In genomic region chr1:161838362-161838761, GRCh38 we compare ENCODE assay signal across 18 cellular contexts.
DNase-seq lines count a peak whose midpoint lies in the region; ATAC-seq, FAIRE-seq and TF ChIP-seq lines count a peak whose summit lies in the region.
"Had no signal": no experiment of that assay in that cellular context is flagged by ENCODE, and none has a peak within 500 bp of the region (broad histone marks: within the 10 kb centered on the region; RNA-seq: fewer than 3 reads in every experiment).

No MANE protein-coding gene starts in this region.

- in situ Hi-C loops in HAP-1 (cut with MboI; ENCODE audit: low sequenced_read_pairs): no loop called here

- DNase-seq in astrocyte of the hippocampus (ENCODE audit: low read depth, low spot score) (peak; percentile 24), midbrain (lab: John Stamatoyannopoulos, UW) (peak; percentile 46), testis (peak; percentile 35), HAP-1 (ENCODE audit: low spot score in 2 of 2) (no peak), H54 (ENCODE audit: insufficient read length, low spot score) (no peak)
- DNase-seq: BE2C; CD4-positive, alpha-beta T cell; EL; HCEC 1CT; KBM-7; NCI-H1694; NCI-H2107; NCI-H2227 treated with DMSO at 0.1 percent for 48 hours; NCI-H524; SK-N-SH had no signal

- ATAC-seq in gastroesophageal sphincter: peak; percentile 53
- ATAC-seq in HG02588 (IDR thresholded peaks at IDR 0.05; ENCODE audit: unreplicated experiment): no peak

- no peak for FAIRE-seq in H54 (lab: Jason Lieb, UNC)
- FAIRE-seq: GM19239 had no signal

- H3K36me3 ChIP-seq in gastroesophageal sphincter: peaks cover 0 to 12% of the 10 kb centered on the region in 2 donors
- no peaks in the 10 kb centered on the region for H3K36me3 ChIP-seq in testis (ENCODE audit: low read depth, missing control alignments)
- H3K36me3 ChIP-seq in HAP-1 (replicated peaks): no peaks in the 10 kb centered on the region; the same call in 1 of the 2 replicates
- H3K36me3 ChIP-seq: BE2C had no signal

- H3K9me3 ChIP-seq in gastroesophageal sphincter: no peaks in the 10 kb centered on the region
- H3K9me3 ChIP-seq in testis: no peaks in the 10 kb centered on the region
- H3K9me3 ChIP-seq in HAP-1: no peaks in the 10 kb centered on the region
- H3K9me3 ChIP-seq: BE2C, SK-N-SH had no signal

- H3K27me3 ChIP-seq in gastroesophageal sphincter (no peaks in the 10 kb centered on the region), testis (no peaks in the 10 kb centered on the region), HAP-1 (ENCODE audit: low read depth) (no peaks in the 10 kb centered on the region)
- H3K27me3 ChIP-seq: BE2C had no signal

- no peak for TF ChIP-seq POLR2A in gastroesophageal sphincter (IDR thresholded peaks at IDR 0.05)
- no peak for TF ChIP-seq POLR2A in testis (IDR thresholded peaks at IDR 0.05)
- TF ChIP-seq POLR2A in H54 (IDR thresholded peaks at IDR 0.05; ENCODE audit: low read depth, low read length): no peak

- H3K4me3 ChIP-seq in gastroesophageal sphincter (no peak overlapping the region), testis (no peak overlapping the region), HAP-1 (no peak overlapping the region)

- H3K4me1 ChIP-seq in gastroesophageal sphincter (peaks cover 0 to 12% (median 0%) of the 10 kb centered on the region in 3 donors), testis (peaks cover 14% of the 10 kb centered on the region), HAP-1 (no peaks in the 10 kb centered on the region)
- H3K4me1 ChIP-seq: BE2C had no signal

- TF ChIP-seq CTCF in gastroesophageal sphincter (IDR thresholded peaks at IDR 0.05): no peak
- no peak for TF ChIP-seq CTCF in testis (IDR thresholded peaks at IDR 0.05)

- 83 to 84% methylated on average over 2 to 3 of the region's 3 CpGs for WGBS in gastroesophageal sphincter (ENCODE audit: low coverage in 1 of 2), 2 donors
- WGBS in testis, 2 donors: 41 to 46% methylated on average over 3 of the region's 3 CpGs

- intact Hi-C loops in testis (cut with DNase I; ENCODE audit: low total_unique reads): no loop called here

- TF ChIP-seq EP300 in gastroesophageal sphincter (IDR thresholded peaks at IDR 0.05): no peak

- H3K27ac ChIP-seq in gastroesophageal sphincter (peak overlapping the region in 2 of 4 donors; percentile 19 to 32), testis (peak overlapping the region in 1 of 2 donors; percentile 65)

Comparison
In these comparisons a context has a peak if more than half of its experiments do, and no peak if none do; other contexts are left out.
1. DNase-seq: peak in astrocyte of the hippocampus (single experiment), midbrain (single experiment) and testis (single experiment); none in HAP-1 (0 of 2) and H54 (single experiment).